In genomic region chr12:132306885-132307191, GRCh38 we compare ENCODE assay signal across 23 cellular contexts. TPM values are rescaled to one million over a fixed set of nuclear protein-coding genes. Genes with fewer than 3 reads are reported as not detected.
DNase-seq lines count a peak whose midpoint lies in the region; ATAC-seq, FAIRE-seq and TF ChIP-seq lines count a peak whose summit lies in the region.
"Had no signal": no experiment of that assay in that cellular context is flagged by ENCODE, and none has a peak within 500 bp of the region (broad histone marks: within the 10 kb centered on the region; RNA-seq: fewer than 3 reads in every experiment).

No MANE protein-coding gene starts in this region.

- peak overlapping the region; percentile 26 for H3K4me2 ChIP-seq in parathyroid adenoma (ENCODE audit: low read length)

- FAIRE-seq in kidney (lab: Jason Lieb, UNC), result no peak
- FAIRE-seq: GM12878, GM19239, H1, HTR-8/SVneo had no signal

- H3K27me3 ChIP-seq in parathyroid adenoma (ENCODE audit: control insufficient read depth, insufficient read depth, low read length) (no peaks in the 10 kb centered on the region), MG63 (peaks cover 12% of the 10 kb centered on the region)
- H3K27me3 ChIP-seq: BLaER1 had no signal

- no peak overlapping the region for H3K27ac ChIP-seq in kidney (ENCODE audit: low read depth in 2 of 2, low read length in 2 of 2)
- H3K27ac ChIP-seq in parathyroid adenoma, result no peak overlapping the region
- H3K27ac ChIP-seq: 22Rv1 had no signal

- H3K9ac ChIP-seq in kidney (ENCODE audit: low read length in 2 of 2), result no peak overlapping the region
- no peak overlapping the region for H3K9ac ChIP-seq in parathyroid adenoma
- H3K9ac ChIP-seq: BLaER1 had no signal

- H2AFZ ChIP-seq in parathyroid adenoma, result no peak overlapping the region

- H3K36me3 ChIP-seq in kidney (ENCODE audit: control insufficient read depth in 1 of 2, insufficient read depth in 2 of 2, low read length in 2 of 2), result no peaks in the 10 kb centered on the region
- H3K36me3 ChIP-seq in parathyroid adenoma (ENCODE audit: control insufficient read depth, insufficient read depth, low read length), result no peaks in the 10 kb centered on the region
- H3K36me3 ChIP-seq in MG63, result no peaks in the 10 kb centered on the region
- H3K36me3 ChIP-seq: BLaER1, HAP-1 had no signal

- no peak for ATAC-seq in left cardiac atrium
- no peak for ATAC-seq in left ventricle myocardium superior
- ATAC-seq in HG03196 (IDR thresholded peaks at IDR 0.05; ENCODE audit: unreplicated experiment), result no peak
- ATAC-seq: CD8-positive, alpha-beta T cell; GM12878 had no signal

- H3K4me1 ChIP-seq in kidney (ENCODE audit: control insufficient read depth in 1 of 2, insufficient read depth in 1 of 2, low read depth in 1 of 2, low read length in 2 of 2), result no peaks in the 10 kb centered on the region
- no peaks in the 10 kb centered on the region for H3K4me1 ChIP-seq in parathyroid adenoma
- H3K4me1 ChIP-seq: HAP-1 had no signal

- peaks cover 0 to 7% of the 10 kb centered on the region in 2 donors for H3K9me3 ChIP-seq in kidney (ENCODE audit: control insufficient read depth in 1 of 2, low read length in 2 of 2)
- no peaks in the 10 kb centered on the region for H3K9me3 ChIP-seq in parathyroid adenoma (ENCODE audit: control insufficient read depth, low read length)
- peaks cover 7% of the 10 kb centered on the region for H3K9me3 ChIP-seq in MG63
- H3K9me3 ChIP-seq: HAP-1 had no signal

- no peak overlapping the region for H3K4me3 ChIP-seq in kidney (ENCODE audit: low read length in 2 of 2)
- H3K4me3 ChIP-seq in parathyroid adenoma (ENCODE audit: low read depth, low read length), result no peak overlapping the region
- H3K4me3 ChIP-seq in MG63, result no peak overlapping the region
- H3K4me3 ChIP-seq: BLaER1, GM12878, HAP-1 had no signal

- no peaks in the 10 kb centered on the region for H3K79me2 ChIP-seq in parathyroid adenoma

- TF ChIP-seq CTCF in kidney (IDR thresholded peaks at IDR 0.05; ENCODE audit: borderline replicate concordance, extremely low read depth, insufficient read depth) (no peak), parathyroid adenoma (IDR thresholded peaks at IDR 0.05) (no peak)

- intact Hi-C loops in left cardiac atrium (cut with DNase I) (no loop called here), left ventricle myocardium superior (cut with micrococcal nuclease) (no loop called here), kidney (cut with DNase I) (no loop called here)

- DNase-seq in left cardiac atrium, result peak; percentile 7
- DNase-seq in left ventricle myocardium superior, result no peak
- DNase-seq in kidney, result peak; percentile 29
- no peak for DNase-seq in dedifferentiated amniotic fluid mesenchymal stem cell (ENCODE audit: extremely low spot score)
- no peak for DNase-seq in MG63
- DNase-seq: Calu3; CD8-positive, alpha-beta T cell; DMS 273 treated with DMSO at 0.1 percent for 48 hours; DMS53; DND-41; EL; IMR-90 had no signal

RNA-seq across cellular contexts. Expression of gene GALNT9, which starts 22.6 kb away (rescaled TPM):
- total RNA-seq in left cardiac atrium (1 to 10 TPM; 2.6 to 2.7 TPM), left ventricle myocardium superior (1.6 TPM), kidney (20.7 TPM)
- 4.8 TPM for polyA plus RNA-seq in kidney (ENCODE audit: insufficient read depth, low read depth, low replicate concordance)
- total RNA-seq in MG63 (2014; rRNA removed; shearing (Covaris generic); ENCODE audit: low replicate concordance), result 3.3 and 5.5 TPM in 2 replicates
- total RNA-seq: CD8-positive, alpha-beta T cell; GM12878 had no signal
- polyA plus RNA-seq: AG04450, CD14-positive monocyte had no signal

Comparison
In these comparisons a context has a peak if more than half of its experiments do, and no peak if none do; other contexts are left out.
1. DNase-seq: peak in left cardiac atrium (single experiment) and kidney (single experiment); none in left ventricle myocardium superior (single experiment), dedifferentiated amniotic fluid mesenchymal stem cell (single experiment) and MG63 (single experiment).